Comparison of ENCODE assay signal across 12 cellular contexts in genomic region chr19:32350492-32350891, GRCh38. TPM values are rescaled to one million over a fixed set of nuclear protein-coding genes. Genes with fewer than 3 reads are reported as not detected.
DNase-seq lines count a peak whose midpoint lies in the region; ATAC-seq and TF ChIP-seq lines count a peak whose summit lies in the region.
"Had no signal": no experiment of that assay in that cellular context is flagged by ENCODE, and none has a peak within 500 bp of the region (broad histone marks: within the 10 kb centered on the region; RNA-seq: fewer than 3 reads in every experiment).

No MANE protein-coding gene starts in this region.

- no peak overlapping the region for H3K27ac Mint-ChIP-seq in activated naive CD4-positive, alpha-beta T cell treated with anti-CD3 and anti-CD28 coated beads, Interleukin-2, amount 50 U/mL, for 24 hours
- no peak overlapping the region for H3K27ac Mint-ChIP-seq in activated naive CD4-positive, alpha-beta T cell treated with anti-CD3 and anti-CD28 coated beads for 36 hours
- H3K27ac Mint-ChIP-seq in T-helper 17 cell = peak overlapping the region; percentile 34

- intact Hi-C loops in activated naive CD4-positive, alpha-beta T cell treated with anti-CD3 and anti-CD28 coated beads for 36 hours (cut with micrococcal nuclease) = no loop called here
- intact Hi-C loops in stomach (cut with DNase I; ENCODE audit: low total_unique reads) = no loop called here

- peak overlapping the region; percentile 45 for H3K4me3 Mint-ChIP-seq in activated naive CD4-positive, alpha-beta T cell treated with anti-CD3 and anti-CD28 coated beads, Interleukin-2, amount 50 U/mL, for 24 hours
- no peak overlapping the region for H3K4me3 Mint-ChIP-seq in activated naive CD4-positive, alpha-beta T cell treated with anti-CD3 and anti-CD28 coated beads for 36 hours
- H3K4me3 Mint-ChIP-seq in T-helper 17 cell = peak overlapping the region; percentile 21

- H3K36me3 Mint-ChIP-seq in activated naive CD4-positive, alpha-beta T cell treated with anti-CD3 and anti-CD28 coated beads, Interleukin-2, amount 50 U/mL, for 24 hours = peaks cover 45% of the 10 kb centered on the region
- H3K36me3 Mint-ChIP-seq in activated naive CD4-positive, alpha-beta T cell treated with anti-CD3 and anti-CD28 coated beads for 36 hours (ENCODE audit: low read depth) = peaks cover 56% of the 10 kb centered on the region
- H3K36me3 Mint-ChIP-seq in T-helper 17 cell (ENCODE audit: low read depth) = peaks cover 19% of the 10 kb centered on the region

- no peaks in the 10 kb centered on the region for H3K27me3 Mint-ChIP-seq in activated naive CD4-positive, alpha-beta T cell treated with anti-CD3 and anti-CD28 coated beads, Interleukin-2, amount 50 U/mL, for 24 hours
- H3K27me3 Mint-ChIP-seq in activated naive CD4-positive, alpha-beta T cell treated with anti-CD3 and anti-CD28 coated beads for 36 hours (ENCODE audit: low read depth) = no peaks in the 10 kb centered on the region
- no peaks in the 10 kb centered on the region for H3K27me3 Mint-ChIP-seq in T-helper 17 cell

- H3K27ac ChIP-seq in stomach = peak overlapping the region in 4 of 5 donors; percentile 2 to 78 (median 52)
- H3K27ac ChIP-seq: left lung had no signal

- no peak overlapping the region for H3K4me3 ChIP-seq in stomach
- H3K4me3 ChIP-seq: left lung, tibial nerve had no signal

- 34 to 60% (median 39%) methylated on average over 3 of the region's 3 CpGs for WGBS in stomach, 5 donors

- H3K9me3 ChIP-seq in T-helper 17 cell (ENCODE audit: control insufficient read depth, low read length, poor library complexity, severe bottlenecking) (no peaks in the 10 kb centered on the region), stomach (no peaks in the 10 kb centered on the region)
- H3K9me3 ChIP-seq: left lung, tibial nerve had no signal

- no peaks in the 10 kb centered on the region for H3K9me3 Mint-ChIP-seq in activated naive CD4-positive, alpha-beta T cell treated with anti-CD3 and anti-CD28 coated beads, Interleukin-2, amount 50 U/mL, for 24 hours
- no peaks in the 10 kb centered on the region for H3K9me3 Mint-ChIP-seq in activated naive CD4-positive, alpha-beta T cell treated with anti-CD3 and anti-CD28 coated beads for 36 hours

- H3K36me3 ChIP-seq in stomach = peaks cover 21 to 56% (median 48%) of the 10 kb centered on the region in 4 donors

- DNase-seq in activated naive CD4-positive, alpha-beta T cell treated with anti-CD3 and anti-CD28 coated beads for 36 hours = no peak
- no peak for DNase-seq in T-helper 17 cell
- DNase-seq in left lobe of liver (ENCODE audit: low spot score) = no peak
- DNase-seq in stomach = no peak
- no peak for DNase-seq in Kasumi-1 (lab: John Stamatoyannopoulos, UW)
- no peak for DNase-seq in HEK293T (ENCODE audit: extremely low spot score)
- DNase-seq: GF-D8, left lung, NCI-H2081 treated with DMSO at 0.1 percent for 48 hours had no signal

- TF ChIP-seq EP300 in stomach (IDR thresholded peaks at IDR 0.05) = no peak

- no peak for ATAC-seq in T-helper 17 cell
- peak; percentile 45 for ATAC-seq in left lobe of liver
- no peak for ATAC-seq in GM18907 (IDR thresholded peaks at IDR 0.05; ENCODE audit: unreplicated experiment)

- no peak for TF ChIP-seq POLR2A in stomach (IDR thresholded peaks at IDR 0.05)

- peaks cover 88% of the 10 kb centered on the region for H3K4me1 Mint-ChIP-seq in activated naive CD4-positive, alpha-beta T cell treated with anti-CD3 and anti-CD28 coated beads, Interleukin-2, amount 50 U/mL, for 24 hours
- H3K4me1 Mint-ChIP-seq in activated naive CD4-positive, alpha-beta T cell treated with anti-CD3 and anti-CD28 coated beads for 36 hours (ENCODE audit: low read depth) = peaks cover 70% of the 10 kb centered on the region
- H3K4me1 Mint-ChIP-seq in T-helper 17 cell = peaks cover 36% of the 10 kb centered on the region

- CTCF ChIA-PET in activated naive CD4-positive, alpha-beta T cell treated with anti-CD3 and anti-CD28 coated beads for 36 hours (lab: Charles Lee) = interaction anchor here (0.6 kb wide), 1 partner anchor 1186 kb away, joined by 3 read pairs; no protein-coding TSS in a partner anchor
- CTCF ChIA-PET in HEK293T (lab: Yijun Ruan, JAX) = no interaction called here

- peaks cover 40 to 78% (median 60%) of the 10 kb centered on the region in 4 donors for H3K4me1 ChIP-seq in stomach

- POLR2A ChIA-PET in HEK293T (lab: Yijun Ruan, JAX) = interaction anchor here (0.8 kb wide), 1 partner anchor 20 kb away, joined by 3 read pairs; no protein-coding TSS in a partner anchor

- no peaks in the 10 kb centered on the region for H3K27me3 ChIP-seq in stomach
- H3K27me3 ChIP-seq: tibial nerve had no signal

- no peak for TF ChIP-seq CTCF in stomach (IDR thresholded peaks at IDR 0.05)

TF ChIP-seq in HEK293T, 16 proteins besides CTCF, POLR2A, EP300 and RAD21:
- no peak for TF ChIP-seq HDGF (IDR thresholded peaks at IDR 0.05; ENCODE audit: borderline replicate concordance)

RNA-seq across cellular contexts. Expression of gene ZNF507, which starts 5.1 kb away (rescaled TPM):
- total RNA-seq in activated naive CD4-positive, alpha-beta T cell treated with anti-CD3 and anti-CD28 coated beads for 36 hours = 10 to 100 TPM; 21.4 to 21.5 TPM
- 10 to 100 TPM; 23.1 to 36.1 TPM for total RNA-seq in T-helper 17 cell
- total RNA-seq in left lobe of liver = 7.6 TPM
- 10 to 100 TPM; 14.0 to 76.5 (median 42.2) TPM for total RNA-seq in stomach
- polyA plus RNA-seq in stomach = 1 to 10 TPM; 2.8 to 5.0 (median 3.2) TPM

RNA-seq across cellular contexts. Expression of gene DPY19L3, which starts 55.1 kb away (rescaled TPM):
- 10 to 100 TPM; 11.1 to 11.5 TPM for total RNA-seq in activated naive CD4-positive, alpha-beta T cell treated with anti-CD3 and anti-CD28 coated beads for 36 hours
- total RNA-seq in T-helper 17 cell (10 to 100 TPM; 10.2 to 14.7 TPM), left lobe of liver (12.8 TPM), stomach (10 to 100 TPM; 10.7 to 79.4 (median 41.3) TPM)
- 1 to 10 TPM; 2.1 to 4.2 (median 3.2) TPM for polyA plus RNA-seq in stomach
